ENCODE assay signal across 20 cellular contexts in the genomic region with DNA sequence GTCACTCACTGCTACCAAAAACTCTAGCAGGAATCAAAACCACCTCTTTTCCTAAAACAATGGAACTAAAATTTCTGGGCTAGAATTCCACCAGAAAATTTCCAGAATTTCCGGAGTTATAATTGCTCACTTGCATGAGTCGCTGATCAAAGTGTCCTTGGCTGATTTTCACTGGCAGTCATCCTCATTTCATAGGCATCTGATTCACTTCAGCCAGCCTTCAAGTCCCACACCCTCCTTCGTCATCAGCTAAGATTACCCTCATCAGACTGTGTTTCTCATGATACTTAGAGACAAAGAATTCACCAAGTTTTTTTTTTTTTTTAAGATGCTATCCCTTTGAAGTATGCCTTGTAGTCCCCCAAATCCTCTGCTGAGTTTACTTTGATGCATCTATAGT.
A peak's percentile ranks its signal among the peaks of the same experiment; 100 is the strongest.
DNase-seq lines count a peak whose midpoint lies in the region; FAIRE-seq and TF ChIP-seq lines count a peak whose summit lies in the region.
"Had no signal": no experiment of that assay in that cellular context is flagged by ENCODE, and none has a peak within 500 bp of the region (broad histone marks: within the 10 kb centered on the region; RNA-seq: fewer than 3 reads in every experiment).

No MANE protein-coding gene starts in this region.

- H4K20me1 ChIP-seq in astrocyte (ENCODE audit: insufficient read depth, low read length), result no peaks in the 10 kb centered on the region

- H3K27me3 Mint-ChIP-seq in HFFc6 (ENCODE audit: insufficient read depth), result peaks cover 5% of the 10 kb centered on the region
- no peaks in the 10 kb centered on the region for H3K27me3 Mint-ChIP-seq in astrocyte (ENCODE audit: low read depth, unreplicated experiment)
- H3K27me3 Mint-ChIP-seq: activated CD8-positive, alpha-beta memory T cell treated with anti-CD3 and anti-CD28 coated beads, Interleukin-2, amount 10 ng/mL, durations not matched to agents 7 days and 5 days; memory B cell; stimulated activated naive B cell treated with anti-CD40 and anti-IgM and Interleukin-4, amounts not matched to agents 10 μg/mL and 1 μg/mL and 100 μg/mL, for 72 hours had no signal

- no peaks in the 10 kb centered on the region for H3K9me3 ChIP-seq in astrocyte (ENCODE audit: insufficient read depth, low read depth, low read length)
- H3K9me3 ChIP-seq: esophagus muscularis mucosa had no signal

- H3K27me3 ChIP-seq in astrocyte (ENCODE audit: insufficient read depth, low read length), result no peaks in the 10 kb centered on the region
- H3K27me3 ChIP-seq: esophagus muscularis mucosa had no signal

- H3K36me3 Mint-ChIP-seq in HFFc6 (ENCODE audit: low read depth) (peaks cover 9% of the 10 kb centered on the region; the same call in 1 of the 2 replicates), astrocyte (ENCODE audit: low read depth, unreplicated experiment) (no peaks in the 10 kb centered on the region)

- H3K4me3 Mint-ChIP-seq in HFFc6, result peak overlapping the region; percentile 16; the same call in 1 of the 2 replicates
- no peak overlapping the region for H3K4me3 Mint-ChIP-seq in astrocyte (ENCODE audit: unreplicated experiment)
- H3K4me3 Mint-ChIP-seq: activated CD8-positive, alpha-beta memory T cell treated with anti-CD3 and anti-CD28 coated beads, Interleukin-2, amount 10 ng/mL, durations not matched to agents 7 days and 5 days; activated naive CD4-positive, alpha-beta T cell treated with anti-CD3 and anti-CD28 coated beads for 36 hours; GM23338; memory B cell; stimulated activated naive B cell treated with anti-CD40 and anti-IgM and Interleukin-4, amounts not matched to agents 10 μg/mL and 1 μg/mL and 100 μg/mL, for 72 hours; WTC11 had no signal

- no peaks in the 10 kb centered on the region for H3K4me1 ChIP-seq in astrocyte (ENCODE audit: insufficient read depth, low read length)
- H3K4me1 ChIP-seq: esophagus muscularis mucosa had no signal

- peak; percentile 47 for FAIRE-seq in astrocyte (lab: Jason Lieb, UNC)
- FAIRE-seq: K562, urothelium cell line had no signal

- H3K36me3 ChIP-seq in astrocyte (ENCODE audit: insufficient read depth, low read length), result no peaks in the 10 kb centered on the region
- H3K36me3 ChIP-seq: esophagus muscularis mucosa had no signal

- H3K4me2 ChIP-seq in astrocyte (ENCODE audit: low read length), result peak overlapping the region; percentile 22
- H3K4me2 ChIP-seq: GM23338 had no signal

- H3K9ac ChIP-seq in astrocyte (ENCODE audit: low read length), result no peak overlapping the region

- peaks cover 15% of the 10 kb centered on the region for H3K4me1 Mint-ChIP-seq in HFFc6 (ENCODE audit: low read depth)
- H3K4me1 Mint-ChIP-seq in astrocyte (ENCODE audit: low read depth, unreplicated experiment), result no peaks in the 10 kb centered on the region
- H3K4me1 Mint-ChIP-seq: activated CD8-positive, alpha-beta memory T cell treated with anti-CD3 and anti-CD28 coated beads, Interleukin-2, amount 10 ng/mL, durations not matched to agents 7 days and 5 days; GM23338; memory B cell; stimulated activated naive B cell treated with anti-CD40 and anti-IgM and Interleukin-4, amounts not matched to agents 10 μg/mL and 1 μg/mL and 100 μg/mL, for 72 hours; WTC11 had no signal

- TF ChIP-seq CTCF in HFFc6 (IDR thresholded peaks at IDR 0.05) (no peak), astrocyte (IDR thresholded peaks at IDR 0.05; ENCODE audit: insufficient read depth, low read depth, low read length) (no peak)

- H3K27ac ChIP-seq in astrocyte (ENCODE audit: low read depth, low read length), result peak overlapping the region; percentile 35
- H3K27ac ChIP-seq: esophagus muscularis mucosa had no signal

- H3K9me3 Mint-ChIP-seq in HFFc6 (peaks cover 9% of the 10 kb centered on the region), astrocyte (ENCODE audit: unreplicated experiment) (peaks cover 2% of the 10 kb centered on the region)

- no peaks in the 10 kb centered on the region for H3K79me2 ChIP-seq in astrocyte (ENCODE audit: insufficient read depth, low read length)

- H2AFZ ChIP-seq in astrocyte (ENCODE audit: low read depth, low read length), result no peak overlapping the region
- H2AFZ ChIP-seq: GM23338 had no signal

- H3K27ac Mint-ChIP-seq in HFFc6 (peak overlapping the region; percentile 50), astrocyte (ENCODE audit: unreplicated experiment) (no peak overlapping the region)
- H3K27ac Mint-ChIP-seq: activated CD8-positive, alpha-beta memory T cell treated with anti-CD3 and anti-CD28 coated beads, Interleukin-2, amount 10 ng/mL, durations not matched to agents 7 days and 5 days; activated naive CD4-positive, alpha-beta T cell treated with anti-CD3 and anti-CD28 coated beads for 36 hours; GM23338; memory B cell; stimulated activated naive B cell treated with anti-CD40 and anti-IgM and Interleukin-4, amounts not matched to agents 10 μg/mL and 1 μg/mL and 100 μg/mL, for 72 hours; WTC11 had no signal

- no peak overlapping the region for H3K4me3 ChIP-seq in astrocyte (ENCODE audit: insufficient read depth, low read depth, low read length)
- H3K4me3 ChIP-seq: esophagus muscularis mucosa, GM23338, K562 had no signal

- DNase-seq in A172 (ENCODE audit: low spot score), result peak; percentile 25
- DNase-seq in HFFc6, result peak; percentile 88
- peak; percentile 95 for DNase-seq in astrocyte (ENCODE audit: low read depth)
- peak; percentile 22 for DNase-seq in fibroblast of the conjunctiva (ENCODE audit: low read depth)
- no peak for DNase-seq in NCI-H1092 (lab: John Stamatoyannopoulos, UW)
- no peak for DNase-seq in activated CD8-positive, alpha-beta memory T cell treated with anti-CD3 and anti-CD28 coated beads, Interleukin-2, amount 50 U/mL, for 48 hours
- no peak for DNase-seq in cerebellum (ENCODE audit: low spot score)
- DNase-seq in activated T-cell treated with anti-CD3 and anti-CD28 coated beads, Interleukin-2, amount 50 U/mL, for 48 hours, result no peak
- DNase-seq: 8988T; activated CD8-positive, alpha-beta memory T cell treated with anti-CD3 and anti-CD28 coated beads, Interleukin-2, amount 10 ng/mL, durations not matched to agents 7 days and 5 days; activated naive CD4-positive, alpha-beta T cell treated with anti-CD3 and anti-CD28 coated beads for 36 hours; cerebellar nuclear complex; NCI-H146; stimulated activated naive B cell treated with anti-CD40 and anti-IgM and Interleukin-4, amounts not matched to agents 10 μg/mL and 1 μg/mL and 100 μg/mL, for 72 hours had no signal

Comparison
In these comparisons a context has a peak if more than half of its experiments do, and no peak if none do; other contexts are left out.
1. DNase-seq: peak in A172 (single experiment), HFFc6 (single experiment), astrocyte (single experiment) and fibroblast of the conjunctiva (single experiment); none in NCI-H1092 (single experiment), activated CD8-positive, alpha-beta memory T cell treated with anti-CD3 and anti-CD28 coated beads, Interleukin-2, amount 50 U/mL, for 48 hours (single experiment), cerebellum (single experiment) and activated T-cell treated with anti-CD3 and anti-CD28 coated beads, Interleukin-2, amount 50 U/mL, for 48 hours (0 of 2).